Comparison of ENCODE assay signal across 13 cellular contexts in genomic region chr20:25293910-25294458, GRCh38. TPM values are rescaled to one million over a fixed set of nuclear protein-coding genes. Genes with fewer than 3 reads are reported as not detected.
DNase-seq lines count a peak whose midpoint lies in the region; ATAC-seq and TF ChIP-seq lines count a peak whose summit lies in the region.
"Had no signal": no experiment of that assay in that cellular context is flagged by ENCODE, and none has a peak within 500 bp of the region (broad histone marks: within the 10 kb centered on the region; RNA-seq: fewer than 3 reads in every experiment).

No MANE protein-coding gene starts in this region.

- H3K27me3 ChIP-seq in heart left ventricle: no peaks in the 10 kb centered on the region
- H3K27me3 ChIP-seq in transverse colon: no peaks in the 10 kb centered on the region
- H3K27me3 ChIP-seq: upper lobe of right lung had no signal

- H3K27ac ChIP-seq in heart left ventricle (peak overlapping the region in 10 of 12 donors; percentile 39 to 85 (median 71)), transverse colon (peak overlapping the region; percentile 30 to 68 (median 65)), OCI-LY7 (ENCODE audit: low read depth, low read length, poor library complexity, severe bottlenecking) (no peak overlapping the region)
- H3K27ac ChIP-seq: upper lobe of right lung had no signal

- CTCF ChIA-PET in OCI-LY7 (lab: Charles Lee; ENCODE audit: unreplicated experiment): no interaction called here

- peaks cover 3% of the 10 kb centered on the region for H4K20me1 ChIP-seq in OCI-LY7 (ENCODE audit: insufficient read depth, low read length)

- H3K9me3 ChIP-seq in heart left ventricle (no peaks in the 10 kb centered on the region), transverse colon (no peaks in the 10 kb centered on the region), OCI-LY7 (ENCODE audit: low read length) (no peaks in the 10 kb centered on the region)
- H3K9me3 ChIP-seq: upper lobe of right lung had no signal

- TF ChIP-seq POLR2A in heart left ventricle (IDR thresholded peaks at IDR 0.05): no peak
- no peak for TF ChIP-seq POLR2A in transverse colon (IDR thresholded peaks at IDR 0.05)

- H3K27ac Mint-ChIP-seq in brain: peak overlapping the region in 3 of 5 experiments; percentile 40 to 77 (median 75)
- peak overlapping the region in 7 of 10 donors; percentile 13 to 75 (median 32) for H3K27ac Mint-ChIP-seq in naive thymus-derived CD8-positive, alpha-beta T cell
- no peak overlapping the region for H3K27ac Mint-ChIP-seq in nephron progenitor cell

- TF ChIP-seq EP300 in transverse colon (IDR thresholded peaks at IDR 0.05; ENCODE audit: low read depth): no peak

- no TSS peak for BruUV-seq in OCI-LY7 (replicated peaks; lab: Mats Ljungman, UMichigan)

- H3K4me3 Mint-ChIP-seq in brain (no peak overlapping the region), nephron progenitor cell (no peak overlapping the region)
- H3K4me3 Mint-ChIP-seq in naive thymus-derived CD8-positive, alpha-beta T cell: no peak overlapping the region
- H3K4me3 Mint-ChIP-seq: IgD-negative memory B cell had no signal

- peaks cover 23% of the 10 kb centered on the region for H3K4me1 Mint-ChIP-seq in brain
- peaks cover 0 to 18% (median under 1%) of the 10 kb centered on the region in 4 donors for H3K4me1 Mint-ChIP-seq in naive thymus-derived CD8-positive, alpha-beta T cell
- H3K4me1 Mint-ChIP-seq in nephron progenitor cell: peaks cover 10% of the 10 kb centered on the region

- H3K79me2 ChIP-seq in OCI-LY7 (ENCODE audit: insufficient read depth, low read depth, low read length): no peaks in the 10 kb centered on the region

- H3K27me3 Mint-ChIP-seq in brain: peaks cover 4% of the 10 kb centered on the region
- H3K27me3 Mint-ChIP-seq in naive thymus-derived CD8-positive, alpha-beta T cell: no peaks in the 10 kb centered on the region
- no peaks in the 10 kb centered on the region for H3K27me3 Mint-ChIP-seq in nephron progenitor cell (ENCODE audit: low read depth, poor library complexity)
- H3K27me3 Mint-ChIP-seq: CD4-positive, CD25-positive, alpha-beta regulatory T cell; IgD-negative memory B cell had no signal

- H3K9me2 ChIP-seq in OCI-LY7 (ENCODE audit: insufficient read depth, low read length): no peaks in the 10 kb centered on the region

- ATAC-seq in heart left ventricle: peak in 1 of 4 donors; percentile 2
- ATAC-seq in left ventricle myocardium superior: no peak
- no peak for ATAC-seq in naive thymus-derived CD8-positive, alpha-beta T cell

- H3K36me3 ChIP-seq in heart left ventricle: peaks cover 0 to 79% (median 62%) of the 10 kb centered on the region in 9 donors
- peaks cover 0 to 23% (median 11%) of the 10 kb centered on the region in 4 donors for H3K36me3 ChIP-seq in transverse colon
- H3K36me3 ChIP-seq in OCI-LY7 (ENCODE audit: insufficient read depth, low read length): peaks cover 7% of the 10 kb centered on the region; the same call in 1 of the 2 replicates

- DNase-seq in heart left ventricle: no peak
- DNase-seq in left ventricle myocardium superior: no peak
- no peak for DNase-seq in naive thymus-derived CD8-positive, alpha-beta T cell
- DNase-seq in transverse colon: no peak
- DNase-seq in nephron progenitor cell: no peak
- DNase-seq in OCI-LY7 (ENCODE audit: low spot score): no peak
- DNase-seq in SIG-M5 treated with dmso at 0.1 percent for 504 hours (lab: John Stamatoyannopoulos, UW; ENCODE audit: unreplicated experiment): no peak
- DNase-seq: NCI-H2081 treated with DMSO at 0.1 percent for 48 hours, NCI-H524 treated with DMSO at 0.1 percent for 48 hours, upper lobe of right lung had no signal

- H3K36me3 Mint-ChIP-seq in brain (peaks cover 37% of the 10 kb centered on the region), nephron progenitor cell (ENCODE audit: low read depth) (peaks cover 23% of the 10 kb centered on the region)
- peaks cover 0 to 41% (median 2%) of the 10 kb centered on the region in 3 donors for H3K36me3 Mint-ChIP-seq in naive thymus-derived CD8-positive, alpha-beta T cell

- H3K9me3 Mint-ChIP-seq in brain (no peaks in the 10 kb centered on the region), nephron progenitor cell (no peaks in the 10 kb centered on the region)
- no peaks in the 10 kb centered on the region for H3K9me3 Mint-ChIP-seq in naive thymus-derived CD8-positive, alpha-beta T cell
- H3K9me3 Mint-ChIP-seq: CD4-positive, CD25-positive, alpha-beta regulatory T cell; IgD-negative memory B cell had no signal

- peaks cover 9 to 76% (median 37%) of the 10 kb centered on the region in 12 donors for H3K4me1 ChIP-seq in heart left ventricle
- peaks cover 9 to 26% (median 22%) of the 10 kb centered on the region in 4 donors for H3K4me1 ChIP-seq in transverse colon
- H3K4me1 ChIP-seq in OCI-LY7 (ENCODE audit: insufficient read depth, low read length, poor library complexity, severe bottlenecking): peaks cover 14% of the 10 kb centered on the region

- in situ Hi-C loops in transverse colon (cut with MboI; ENCODE audit: low pct_ligation_motif_present in 1 of 4, low pct_unique_long_range_greater_than_20kb in 1 of 4, low sequenced_read_pairs in 3 of 4): loop anchor here in 2 of 4 donors (10.0 to 25.0 kb wide), 2 partner anchors 91 to 107 kb away; partner anchors contain the start of gene ENTPD6 (in 1 of the 2)

- H3K4me2 ChIP-seq in OCI-LY7 (ENCODE audit: low read length): no peak overlapping the region

- H2AFZ ChIP-seq in OCI-LY7 (ENCODE audit: low read length): no peak overlapping the region

- POLR2A ChIA-PET in naive thymus-derived CD8-positive, alpha-beta T cell (lab: Charles Lee): interaction anchor here (0.6 kb wide), 1 partner anchor 99 kb away, joined by 3 read pairs; no protein-coding TSS in a partner anchor
- POLR2A ChIA-PET in OCI-LY7 (lab: Charles Lee): no interaction called here

- 72 to 84% (median 75%) methylated on average over 11 to 13 of the region's 13 CpGs for WGBS in heart left ventricle, 4 donors
- 88% methylated on average over 12 of the region's 13 CpGs; no CpG with 5 or more reads in 1 of the 2 donors for WGBS in transverse colon (ENCODE audit: low coverage in 1 of 2), 2 donors

- intact Hi-C loops in heart left ventricle (cut with DNase I): loop anchor here in 5 of 10 donors (5.0 to 10.0 kb wide), 5 partner anchors 42 to 299 kb away; partner anchors contain the start of genes APMAP (in 2 of the 5), ENTPD6 (in 2 of the 5) and ABHD12 (in 1 of the 5)
- intact Hi-C loops in left ventricle myocardium superior (cut with micrococcal nuclease): no loop called here
- intact Hi-C loops in transverse colon (cut with DNase I; ENCODE audit: low total_unique reads): no loop called here
- intact Hi-C loops in OCI-LY7 (cut with micrococcal nuclease; ENCODE audit: unreplicated experiment): loop anchor here (1.0 to 10.0 kb wide), 2 partner anchors 105 to 229 kb away; no protein-coding TSS in a partner anchor

- no peak for TF ChIP-seq CTCF in heart left ventricle (IDR thresholded peaks at IDR 0.05)
- TF ChIP-seq CTCF in brain (conservative IDR thresholded peaks at IDR 0.05): no peak
- no peak for TF ChIP-seq CTCF in transverse colon (IDR thresholded peaks at IDR 0.05)
- no peak for TF ChIP-seq CTCF in nephron progenitor cell (IDR thresholded peaks at IDR 0.05)
- no peak for TF ChIP-seq CTCF in OCI-LY7 (conservative IDR thresholded peaks at IDR 0.05; ENCODE audit: low read length)

- H3K4me3 ChIP-seq in heart left ventricle (no peak overlapping the region), transverse colon (no peak overlapping the region), OCI-LY7 (ENCODE audit: low read depth, low read length, poor library complexity, severe bottlenecking) (no peak overlapping the region)
- H3K4me3 ChIP-seq: upper lobe of right lung had no signal

RNA-seq across cellular contexts. Expression of gene PYGB, which starts 46.1 kb away (rescaled TPM):
- total RNA-seq in heart left ventricle (100 to 1,000 TPM; 172 to 450 (median 233) TPM), left ventricle myocardium superior (205 TPM), transverse colon (100 to 1,000 TPM; 195 to 554 (median 359) TPM), OCI-LY7 (2022) (6.4 and 7.0 TPM in 2 replicates)
- polyA plus RNA-seq in heart left ventricle (100 to 1,000 TPM; 144 to 227 TPM), brain (ENCODE audit: insufficient read depth, low read depth, low replicate concordance) (125 TPM)
- total RNA-seq in naive thymus-derived CD8-positive, alpha-beta T cell: 10 to 100 TPM; 50.2 to 54.4 TPM
- 100 to 1,000 TPM in 1 of 3 donors, 10 to 100 TPM in 2; 39.9 to 107 (median 71.3) TPM for polyA plus RNA-seq in naive thymus-derived CD8-positive, alpha-beta T cell
- total RNA-seq in OCI-LY7 (2014; rRNA removed; shearing (Covaris generic)): 4.5 and 4.9 TPM in 2 replicates

Comparison
In these comparisons a context has a peak if more than half of its experiments do, and no peak if none do; other contexts are left out.
1. RNA of gene PYGB, which starts 46.1 kb away (total RNA-seq): 195 to 554 TPM in transverse colon, 172 to 450 TPM in heart left ventricle, 205 TPM in left ventricle myocardium superior (single experiment) and 50.2 to 54.4 TPM in naive thymus-derived CD8-positive, alpha-beta T cell; 4.5 to 7.0 TPM in OCI-LY7; every median in the first group is over 4 times any median in the second.